Comparison of ENCODE assay signal across 8 cellular contexts in the genomic region with DNA sequence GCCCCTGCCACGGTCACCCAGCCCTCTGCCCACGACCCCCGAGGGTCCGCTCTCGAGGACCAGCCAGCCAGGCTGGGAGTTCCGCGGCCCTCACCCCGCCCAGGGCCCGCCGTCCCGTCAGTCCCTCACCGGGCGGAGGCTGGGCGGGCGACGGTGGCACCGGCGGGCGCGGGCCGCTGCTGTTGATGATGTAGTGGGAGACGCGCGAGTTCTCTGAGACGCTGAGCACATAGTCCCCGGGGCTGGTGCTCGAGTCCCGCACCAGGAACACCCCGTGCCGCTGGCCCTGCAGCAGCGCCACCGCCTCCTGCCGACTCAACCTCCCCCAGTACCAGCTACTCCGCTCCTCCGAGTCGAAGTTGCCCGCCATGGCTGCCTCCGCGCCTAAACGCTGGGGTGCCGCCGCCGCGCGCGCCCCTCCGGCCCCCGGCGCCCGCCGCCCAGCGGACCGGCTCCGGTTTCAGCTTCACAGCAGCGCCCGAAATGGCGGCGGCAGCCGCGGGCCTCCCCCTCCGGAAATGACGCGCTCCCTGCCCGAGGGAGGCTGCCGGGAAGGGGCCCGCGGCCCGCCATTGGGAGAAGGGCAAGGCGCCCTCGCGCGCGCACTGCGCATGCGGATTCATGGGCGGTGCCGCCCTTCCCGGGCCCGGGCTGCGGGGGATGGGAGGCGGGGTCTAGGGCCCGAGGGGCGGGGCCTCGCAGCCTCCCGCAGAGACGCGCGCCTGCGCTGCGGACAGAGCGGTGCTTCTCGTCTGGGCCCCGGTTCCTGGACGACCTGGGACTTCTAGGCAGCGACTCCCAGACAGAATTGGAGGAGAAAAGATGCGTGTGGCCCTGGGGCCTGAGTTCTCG. TPM values are rescaled to one million over a fixed set of nuclear protein-coding genes. Genes with fewer than 3 reads are reported as not detected.
DNase-seq lines count a peak whose midpoint lies in the region; ATAC-seq and TF ChIP-seq lines count a peak whose summit lies in the region.

CRK (minus strand) TSS at position 485 of the 852 bp plus-strand sequence; CDS start at position 370, 115 bp downstream.

- H3K27ac ChIP-seq in A673 (ENCODE audit: low read depth, low read length, poor library complexity, severe bottlenecking), result peak within 1 kb of the TSS; percentile 99
- H3K27ac ChIP-seq in VCaP, result peak within 1 kb of the TSS; percentile 96
- H3K27ac ChIP-seq in iPS-18a (ENCODE audit: low read length), result peak within 1 kb of the TSS; percentile 75

- H3K9me3 ChIP-seq in A673 (ENCODE audit: low read depth, low read length, poor library complexity, severe bottlenecking) (no peaks in the 10 kb centered on the region), iPS-18a (ENCODE audit: control insufficient read depth, low read depth, low read length) (no peaks in the 10 kb centered on the region), skeletal muscle satellite cell (replicated peaks; ENCODE audit: low read length) (no peaks in the 10 kb centered on the region)

- H3K36me3 ChIP-seq in A673 (ENCODE audit: insufficient read depth, low read length, poor library complexity, severe bottlenecking) (peaks cover 15% of the 10 kb centered on the region), iPS-18a (ENCODE audit: control insufficient read depth, low read depth, low read length) (peaks cover 7% of the 10 kb centered on the region), skeletal muscle satellite cell (ENCODE audit: insufficient read depth, low read length) (peaks cover 20% of the 10 kb centered on the region)

- ATAC-seq in GM18867 (IDR thresholded peaks at IDR 0.05; ENCODE audit: unreplicated experiment) (peak; percentile 83), HG03103 (IDR thresholded peaks at IDR 0.05; ENCODE audit: low read depth, unreplicated experiment) (peak; percentile 77)

- POLR2A ChIA-PET in A673 (lab: Charles Lee; ENCODE audit: low non-redundant PET), result no interaction called here

- peak; percentile 98 for DNase-seq in A673 (ENCODE audit: low spot score)
- peak; percentile 91 for DNase-seq in NCI-H2171 treated with DMSO at 0.1 percent for 48 hours (lab: John Stamatoyannopoulos, UW)
- DNase-seq in T47D (ENCODE audit: low read depth in 1 of 2, low spot score in 1 of 2), result peak; percentile 85 to 94

- H3K27me3 ChIP-seq in A673 (replicated peaks; ENCODE audit: insufficient read depth, low read depth, low read length, poor library complexity), result no peaks in the 10 kb centered on the region
- no peaks in the 10 kb centered on the region for H3K27me3 ChIP-seq in iPS-18a (ENCODE audit: control insufficient read depth, insufficient read depth, low read length)
- H3K27me3 ChIP-seq in skeletal muscle satellite cell (ENCODE audit: control insufficient read depth, insufficient read depth, low read length), result no peaks in the 10 kb centered on the region

- H3K4me2 ChIP-seq in skeletal muscle satellite cell (ENCODE audit: low read length), result peak within 1 kb of the TSS; percentile 97

- TF ChIP-seq CTCF in A673 (conservative IDR thresholded peaks at IDR 0.05; ENCODE audit: low read depth, low read length), result peak; percentile 10; the same call in 1 of the 2 replicates
- no peak for TF ChIP-seq CTCF in VCaP (conservative IDR thresholded peaks at IDR 0.05)

- H3K4me3 ChIP-seq in A673 (ENCODE audit: low read depth, low read length, poor library complexity, severe bottlenecking), result peak within 1 kb of the TSS; percentile 100
- H3K4me3 ChIP-seq in iPS-18a (ENCODE audit: low read length), result peak within 1 kb of the TSS; percentile 87
- H3K4me3 ChIP-seq in skeletal muscle satellite cell (ENCODE audit: low read length), result peak within 1 kb of the TSS; percentile 100

- H3K4me1 ChIP-seq in A673 (ENCODE audit: insufficient read depth, low read length, poor library complexity, severe bottlenecking), result peaks cover 6% of the 10 kb centered on the region
- peaks cover 8% of the 10 kb centered on the region for H3K4me1 ChIP-seq in iPS-18a (ENCODE audit: control insufficient read depth, low read depth, low read length)
- H3K4me1 ChIP-seq in skeletal muscle satellite cell (ENCODE audit: control insufficient read depth, insufficient read depth, low read length), result peaks cover 40% of the 10 kb centered on the region

- in situ Hi-C loops in T47D (cut with HindIII; ENCODE audit: low pct_unique_long_range_greater_than_20kb, low sequenced_read_pairs), result no loop called here

- CTCF ChIA-PET in A673 (lab: Charles Lee), result interaction anchor here (0.6 to 1.9 kb wide), 2 partner anchors 60 to 476 kb away, joined by 4 to 9 read pairs; partner anchors contain the start of gene INPP5K

- H3K9ac ChIP-seq in iPS-18a (ENCODE audit: low read length), result peak within 1 kb of the TSS; percentile 93
- H3K9ac ChIP-seq in skeletal muscle satellite cell (ENCODE audit: low read depth, low read length), result peak within 1 kb of the TSS; percentile 100

- BruUV-seq in A673 (replicated peaks; lab: Mats Ljungman, UMichigan), result no TSS peak

- intact Hi-C loops in A673 (cut with micrococcal nuclease; ENCODE audit: unreplicated experiment), result loop anchor here (10.0 kb wide), 1 partner anchor 91 kb away; no protein-coding TSS in a partner anchor

RNA-seq across cellular contexts. Expression of gene CRK, which starts in this region (rescaled TPM):
- total RNA-seq in A673 (2021), result 85.9 and 86.5 TPM in 2 replicates
- 83.4 and 85.0 TPM in 2 replicates for total RNA-seq in skeletal muscle satellite cell (2012; rRNA removed)

Comparison
In these comparisons a context has a peak if more than half of its experiments do, and no peak if none do; other contexts are left out.
1. Peak in every context shown above with its lines: DNase-seq, ATAC-seq, H3K4me3 ChIP-seq and H3K27ac ChIP-seq.